Comparison of ENCODE assay signal across 9 cellular contexts in genomic region chr14:55136868-55137785, GRCh38. TPM values are rescaled to one million over a fixed set of nuclear protein-coding genes. Genes with fewer than 3 reads are reported as not detected.
DNase-seq lines count a peak whose midpoint lies in the region; ATAC-seq, FAIRE-seq and TF ChIP-seq lines count a peak whose summit lies in the region.
"Had no signal": no experiment of that assay in that cellular context is flagged by ENCODE, and none has a peak within 500 bp of the region (broad histone marks: within the 10 kb centered on the region; RNA-seq: fewer than 3 reads in every experiment).

No MANE protein-coding gene starts in this region.

- H3K4me1 ChIP-seq in kidney (ENCODE audit: control insufficient read depth in 1 of 2, insufficient read depth in 1 of 2, low read depth in 1 of 2, low read length in 2 of 2), result peaks cover 3 to 4% of the 10 kb centered on the region in 2 donors
- H3K4me1 ChIP-seq in skeletal muscle satellite cell (ENCODE audit: control insufficient read depth, insufficient read depth, low read length), result peaks cover 30% of the 10 kb centered on the region

- no peaks in the 10 kb centered on the region for H3K27me3 Mint-ChIP-seq in stimulated activated memory B cell treated with anti-CD40 and anti-IgM and Interleukin-4, amounts not matched to agents 10 μg/mL and 1 μg/mL and 100 μg/mL, for 72 hours

- H3K27me3 ChIP-seq in skeletal muscle satellite cell (ENCODE audit: control insufficient read depth, insufficient read depth, low read length), result no peaks in the 10 kb centered on the region

- peaks cover 21% of the 10 kb centered on the region for H3K36me3 Mint-ChIP-seq in stimulated activated memory B cell treated with anti-CD40 and anti-IgM and Interleukin-4, amounts not matched to agents 10 μg/mL and 1 μg/mL and 100 μg/mL, for 72 hours

- H3K4me3 Mint-ChIP-seq in stimulated activated memory B cell treated with anti-CD40 and anti-IgM and Interleukin-4, amounts not matched to agents 10 μg/mL and 1 μg/mL and 100 μg/mL, for 72 hours, result no peak overlapping the region

- no peak overlapping the region for H3K27ac Mint-ChIP-seq in stimulated activated memory B cell treated with anti-CD40 and anti-IgM and Interleukin-4, amounts not matched to agents 10 μg/mL and 1 μg/mL and 100 μg/mL, for 72 hours

- H3K9ac ChIP-seq in kidney (ENCODE audit: low read length in 2 of 2) (peak overlapping the region in 1 of 2 donors; percentile 37), skeletal muscle satellite cell (ENCODE audit: low read depth, low read length) (peak overlapping the region; percentile 20)

- no peaks in the 10 kb centered on the region for H3K9me3 Mint-ChIP-seq in stimulated activated memory B cell treated with anti-CD40 and anti-IgM and Interleukin-4, amounts not matched to agents 10 μg/mL and 1 μg/mL and 100 μg/mL, for 72 hours

- TF ChIP-seq CTCF in kidney (IDR thresholded peaks at IDR 0.05; ENCODE audit: borderline replicate concordance, extremely low read depth, insufficient read depth), result no peak

- DNase-seq in GM04504 (ENCODE audit: low read depth), result peak; percentile 60
- peak; percentile 89 for DNase-seq in kidney
- no peak for DNase-seq in activated naive CD4-positive, alpha-beta T cell treated with Interleukin-2 at 50 U/mL for 16 hours
- no peak for DNase-seq in HK-2 (ENCODE audit: unreplicated experiment)
- DNase-seq: DND-41 had no signal

- FAIRE-seq in kidney (lab: Jason Lieb, UNC), result no peak

- H3K9me3 ChIP-seq in kidney (ENCODE audit: control insufficient read depth in 1 of 2, low read length in 2 of 2) (no peaks in the 10 kb centered on the region), skeletal muscle satellite cell (replicated peaks; ENCODE audit: low read length) (no peaks in the 10 kb centered on the region)

- intact Hi-C loops in kidney (cut with DNase I), result no loop called here

- H3K27ac ChIP-seq in cingulate gyrus (ENCODE audit: low read depth, low read length) (peak overlapping the region; percentile 62), kidney (ENCODE audit: low read depth in 2 of 2, low read length in 2 of 2) (peak overlapping the region; percentile 1 to 45)

- H3K4me3 ChIP-seq in kidney (ENCODE audit: low read length in 2 of 2) (peak overlapping the region in 1 of 2 donors; percentile 3), skeletal muscle satellite cell (ENCODE audit: low read length) (no peak overlapping the region)

- peaks cover 6 to 7% of the 10 kb centered on the region in 2 donors for H3K36me3 ChIP-seq in kidney (ENCODE audit: control insufficient read depth in 1 of 2, insufficient read depth in 2 of 2, low read length in 2 of 2)
- H3K36me3 ChIP-seq in skeletal muscle satellite cell (ENCODE audit: insufficient read depth, low read length), result peaks cover 54% of the 10 kb centered on the region

- no peaks in the 10 kb centered on the region for H3K4me1 Mint-ChIP-seq in stimulated activated memory B cell treated with anti-CD40 and anti-IgM and Interleukin-4, amounts not matched to agents 10 μg/mL and 1 μg/mL and 100 μg/mL, for 72 hours

- H3K4me2 ChIP-seq in skeletal muscle satellite cell (ENCODE audit: low read length), result peak overlapping the region; percentile 17

- ATAC-seq in stimulated activated memory B cell treated with anti-CD40 and anti-IgM and Interleukin-4, amounts not matched to agents 10 μg/mL and 1 μg/mL and 100 μg/mL, for 72 hours, result no peak
- ATAC-seq in GM21576 (IDR thresholded peaks at IDR 0.05; ENCODE audit: unreplicated experiment), result no peak

RNA-seq across cellular contexts. Expression of gene LGALS3, which starts 8.1 kb away (rescaled TPM):
- 235 TPM for total RNA-seq in kidney
- 241 TPM for polyA plus RNA-seq in kidney (ENCODE audit: insufficient read depth, low read depth, low replicate concordance)
- total RNA-seq in skeletal muscle satellite cell (2012; rRNA removed), result 183 and 304 TPM in 2 replicates

RNA-seq across cellular contexts. Expression of gene DLGAP5, which starts 54.3 kb away (rescaled TPM):
- 0.60 TPM for total RNA-seq in kidney
- polyA plus RNA-seq in kidney (ENCODE audit: insufficient read depth, low read depth, low replicate concordance), result not detected
- total RNA-seq in skeletal muscle satellite cell (2012; rRNA removed), result 22.1 and 24.7 TPM in 2 replicates

Comparison
In these comparisons a context has a peak if more than half of its experiments do, and no peak if none do; other contexts are left out.
1. DNase-seq: peak in GM04504 (single experiment) and kidney (single experiment); none in activated naive CD4-positive, alpha-beta T cell treated with Interleukin-2 at 50 U/mL for 16 hours (single experiment) and HK-2 (single experiment).